Comparison of ENCODE assay signal across 13 cellular contexts in genomic region chr5:160291467-160291866, GRCh38. TPM values are rescaled to one million over a fixed set of nuclear protein-coding genes. Genes with fewer than 3 reads are reported as not detected.
"Had no signal": no experiment of that assay in that cellular context is flagged by ENCODE, and none has a peak within 500 bp of the region (broad histone marks: within the 10 kb centered on the region; RNA-seq: fewer than 3 reads in every experiment).

No MANE protein-coding gene starts in this region.

- H3K36me3 ChIP-seq: esophagus muscularis mucosa, pancreas had no signal

- H3K9me3 ChIP-seq: esophagus muscularis mucosa, pancreas had no signal

- H3K4me3 ChIP-seq: esophagus muscularis mucosa, pancreas had no signal

- ATAC-seq: activated naive CD4-positive, alpha-beta T cell treated with anti-CD3 and anti-CD28 coated beads, Interleukin-2, amount 50 U/mL, for 72 hours; effector memory CD8-positive, alpha-beta T cell; left colon; pancreas had no signal

- H3K27ac ChIP-seq: esophagus muscularis mucosa, pancreas had no signal

- H3K27me3 ChIP-seq: esophagus muscularis mucosa, pancreas had no signal

- FAIRE-seq: pancreas, TTC549 had no signal

- DNase-seq: activated B cell treated with CpG ODN at 0.5 μM for 24 hours; activated CD4-positive, alpha-beta T cell treated with anti-CD3 and anti-CD28 coated beads, Interleukin-2, amount 10 ng/mL, durations not matched to agents 7 days and 5 days; activated effector memory CD4-positive, alpha-beta T cell treated with Interleukin-2 at 50 U/mL for 16 hours; activated T-cell treated with anti-CD3 and anti-CD28 coated beads, Interleukin-2, amount 50 U/mL, for 1 hour; amniotic stem cell; cerebellar nuclear complex; effector memory CD8-positive, alpha-beta T cell; glutamatergic neuron; pancreas had no signal

RNA-seq across cellular contexts. Expression of gene CCNJL, which starts 20.9 kb away (rescaled TPM):
- total RNA-seq: activated CD4-positive, alpha-beta T cell treated with anti-CD3 and anti-CD28 coated beads, Interleukin-2, amount 10 ng/mL, durations not matched to agents 7 days and 5 days had no signal
